ENCODE assay signal across 1 cellular context in genomic region chr20:51439160-51439689, GRCh38.
TF ChIP-seq lines count a peak whose summit lies in the region.

No MANE protein-coding gene starts in this region.

TF ChIP-seq in GM12878, 131 proteins besides CTCF, POLR2A, EP300 and RAD21 (continued from another document):
- TF ChIP-seq, protein P1, sequence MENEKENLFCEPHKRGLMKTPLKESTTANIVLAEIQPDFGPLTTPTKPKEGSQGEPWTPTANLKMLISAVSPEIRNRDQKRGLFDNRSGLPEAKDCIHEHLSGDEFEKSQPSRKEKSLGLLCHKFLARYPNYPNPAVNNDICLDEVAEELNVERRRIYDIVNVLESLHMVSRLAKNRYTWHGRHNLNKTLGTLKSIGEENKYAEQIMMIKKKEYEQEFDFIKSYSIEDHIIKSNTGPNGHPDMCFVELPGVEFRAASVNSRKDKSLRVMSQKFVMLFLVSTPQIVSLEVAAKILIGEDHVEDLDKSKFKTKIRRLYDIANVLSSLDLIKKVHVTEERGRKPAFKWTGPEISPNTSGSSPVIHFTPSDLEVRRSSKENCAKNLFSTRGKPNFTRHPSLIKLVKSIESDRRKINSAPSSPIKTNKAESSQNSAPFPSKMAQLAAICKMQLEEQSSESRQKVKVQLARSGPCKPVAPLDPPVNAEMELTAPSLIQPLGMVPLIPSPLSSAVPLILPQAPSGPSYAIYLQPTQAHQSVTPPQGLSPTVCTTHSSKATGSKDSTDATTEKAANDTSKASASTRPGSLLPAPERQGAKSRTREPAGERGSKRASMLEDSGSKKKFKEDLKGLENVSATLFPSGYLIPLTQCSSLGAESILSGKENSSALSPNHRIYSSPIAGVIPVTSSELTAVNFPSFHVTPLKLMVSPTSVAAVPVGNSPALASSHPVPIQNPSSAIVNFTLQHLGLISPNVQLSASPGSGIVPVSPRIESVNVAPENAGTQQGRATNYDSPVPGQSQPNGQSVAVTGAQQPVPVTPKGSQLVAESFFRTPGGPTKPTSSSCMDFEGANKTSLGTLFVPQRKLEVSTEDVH (IDR thresholded peaks at IDR 0.05; ENCODE audit: low read depth, partially characterized antibody): no peak
- TF ChIP-seq, protein P2, sequence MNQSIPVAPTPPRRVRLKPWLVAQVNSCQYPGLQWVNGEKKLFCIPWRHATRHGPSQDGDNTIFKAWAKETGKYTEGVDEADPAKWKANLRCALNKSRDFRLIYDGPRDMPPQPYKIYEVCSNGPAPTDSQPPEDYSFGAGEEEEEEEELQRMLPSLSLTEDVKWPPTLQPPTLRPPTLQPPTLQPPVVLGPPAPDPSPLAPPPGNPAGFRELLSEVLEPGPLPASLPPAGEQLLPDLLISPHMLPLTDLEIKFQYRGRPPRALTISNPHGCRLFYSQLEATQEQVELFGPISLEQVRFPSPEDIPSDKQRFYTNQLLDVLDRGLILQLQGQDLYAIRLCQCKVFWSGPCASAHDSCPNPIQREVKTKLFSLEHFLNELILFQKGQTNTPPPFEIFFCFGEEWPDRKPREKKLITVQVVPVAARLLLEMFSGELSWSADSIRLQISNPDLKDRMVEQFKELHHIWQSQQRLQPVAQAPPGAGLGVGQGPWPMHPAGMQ (IDR thresholded peaks at IDR 0.05; ENCODE audit: borderline replicate concordance): no peak
- TF ChIP-seq TARDBP (IDR thresholded peaks at IDR 0.05; ENCODE audit: borderline replicate concordance) (no peak), BCL11A (IDR thresholded peaks at IDR 0.05; ENCODE audit: low read depth, low read length) (no peak)
TF ChIP-seq in GM12878: peak in this region for 0.
